9 cellular contexts compared by ENCODE assay signal in genomic region chr17:34254651-34255380, GRCh38. TPM values are rescaled to one million over a fixed set of nuclear protein-coding genes. Genes with fewer than 3 reads are reported as not detected.
A peak's percentile ranks its signal among the peaks of the same experiment; 100 is the strongest.
DNase-seq lines count a peak whose midpoint lies in the region; ATAC-seq and TF ChIP-seq lines count a peak whose summit lies in the region.
"Had no signal": no experiment of that assay in that cellular context is flagged by ENCODE, and none has a peak within 500 bp of the region (broad histone marks: within the 10 kb centered on the region; RNA-seq: fewer than 3 reads in every experiment).

TSS of gene CCL2 (plus strand) at chr17:34255285. CDS start at chr17:34255350, 65 bp downstream.

- H3K4me1 Mint-ChIP-seq in nephron, result peaks cover 51% of the 10 kb centered on the region
- peaks cover 4% of the 10 kb centered on the region for H3K4me1 Mint-ChIP-seq in activated naive CD4-positive, alpha-beta T cell treated with anti-CD3 and anti-CD28 coated beads for 36 hours (ENCODE audit: low read depth)
- peaks cover 30% of the 10 kb centered on the region for H3K4me1 Mint-ChIP-seq in stimulated activated memory B cell treated with anti-CD40 and anti-IgM and Interleukin-4, amounts not matched to agents 10 μg/mL and 1 μg/mL and 100 μg/mL, for 72 hours

- peak within 1 kb of the TSS; percentile 96 to 97 (median 96) for H3K27ac Mint-ChIP-seq in nephron
- no peak within 1 kb of the TSS for H3K27ac Mint-ChIP-seq in activated naive CD4-positive, alpha-beta T cell treated with anti-CD3 and anti-CD28 coated beads for 36 hours
- no peak within 1 kb of the TSS for H3K27ac Mint-ChIP-seq in stimulated activated memory B cell treated with anti-CD40 and anti-IgM and Interleukin-4, amounts not matched to agents 10 μg/mL and 1 μg/mL and 100 μg/mL, for 72 hours
- H3K27ac Mint-ChIP-seq: IgD-negative memory B cell had no signal

- no peaks in the 10 kb centered on the region for H3K9me3 Mint-ChIP-seq in nephron
- H3K9me3 Mint-ChIP-seq in activated naive CD4-positive, alpha-beta T cell treated with anti-CD3 and anti-CD28 coated beads for 36 hours, result no peaks in the 10 kb centered on the region
- no peaks in the 10 kb centered on the region for H3K9me3 Mint-ChIP-seq in stimulated activated memory B cell treated with anti-CD40 and anti-IgM and Interleukin-4, amounts not matched to agents 10 μg/mL and 1 μg/mL and 100 μg/mL, for 72 hours

- intact Hi-C loops in activated naive CD4-positive, alpha-beta T cell treated with anti-CD3 and anti-CD28 coated beads for 36 hours (cut with micrococcal nuclease), result no loop called here

- CTCF ChIA-PET in activated naive CD4-positive, alpha-beta T cell treated with anti-CD3 and anti-CD28 coated beads for 36 hours (lab: Charles Lee), result interaction anchor here (1.2 to 1.4 kb wide), 2 partner anchors 16 to 54 kb away, joined by 3 read pairs; no protein-coding TSS in a partner anchor

- DNase-seq in H4 (ENCODE audit: low spot score) (peak; percentile 92), SK-N-DZ (ENCODE audit: low spot score) (peak; percentile 19), fibroblast of pulmonary artery (ENCODE audit: low read depth) (peak; percentile 94)
- no peak for DNase-seq in activated naive CD4-positive, alpha-beta T cell treated with anti-CD3 and anti-CD28 coated beads for 36 hours

- no peak for ATAC-seq in GM21723 (IDR thresholded peaks at IDR 0.05; ENCODE audit: unreplicated experiment)
- ATAC-seq in HG03432 (IDR thresholded peaks at IDR 0.05; ENCODE audit: unreplicated experiment), result no peak
- ATAC-seq in stimulated activated memory B cell treated with anti-CD40 and anti-IgM and Interleukin-4, amounts not matched to agents 10 μg/mL and 1 μg/mL and 100 μg/mL, for 72 hours, result no peak

- H3K4me3 Mint-ChIP-seq in nephron, result peak within 1 kb of the TSS; percentile 74 to 84 (median 83)
- no peak within 1 kb of the TSS for H3K4me3 Mint-ChIP-seq in activated naive CD4-positive, alpha-beta T cell treated with anti-CD3 and anti-CD28 coated beads for 36 hours
- H3K4me3 Mint-ChIP-seq in stimulated activated memory B cell treated with anti-CD40 and anti-IgM and Interleukin-4, amounts not matched to agents 10 μg/mL and 1 μg/mL and 100 μg/mL, for 72 hours, result no peak within 1 kb of the TSS

- peaks cover 5% of the 10 kb centered on the region for H3K27me3 Mint-ChIP-seq in nephron (ENCODE audit: low read depth)
- H3K27me3 Mint-ChIP-seq in activated naive CD4-positive, alpha-beta T cell treated with anti-CD3 and anti-CD28 coated beads for 36 hours (ENCODE audit: low read depth), result peaks cover 39% of the 10 kb centered on the region
- peaks cover 63% of the 10 kb centered on the region for H3K27me3 Mint-ChIP-seq in stimulated activated memory B cell treated with anti-CD40 and anti-IgM and Interleukin-4, amounts not matched to agents 10 μg/mL and 1 μg/mL and 100 μg/mL, for 72 hours

- no peaks in the 10 kb centered on the region for H3K36me3 Mint-ChIP-seq in nephron (ENCODE audit: low read depth)
- no peaks in the 10 kb centered on the region for H3K36me3 Mint-ChIP-seq in activated naive CD4-positive, alpha-beta T cell treated with anti-CD3 and anti-CD28 coated beads for 36 hours (ENCODE audit: low read depth)
- H3K36me3 Mint-ChIP-seq in stimulated activated memory B cell treated with anti-CD40 and anti-IgM and Interleukin-4, amounts not matched to agents 10 μg/mL and 1 μg/mL and 100 μg/mL, for 72 hours, result no peaks in the 10 kb centered on the region
- H3K36me3 Mint-ChIP-seq: IgD-negative memory B cell had no signal

- TF ChIP-seq CTCF in fibroblast of pulmonary artery (IDR thresholded peaks at IDR 0.05; ENCODE audit: low read length, missing control alignments) (no peak), nephron (IDR thresholded peaks at IDR 0.05; ENCODE audit: unreplicated experiment in 3 of 3) (no peak)

- peak within 1 kb of the TSS; percentile 76 for H3K4me3 ChIP-seq in fibroblast of pulmonary artery (replicated peaks; ENCODE audit: low read depth, low read length)

RNA-seq across cellular contexts. Expression of gene CCL2, which starts in this region (rescaled TPM):
- total RNA-seq in H4 (2014; rRNA removed; shearing (Covaris generic)), result 64.2 and 86.8 TPM in 2 replicates
- not detected in 2 replicates for polyA plus RNA-seq in SK-N-DZ (2014; cell fraction: cytosol; rRNA removed)
- polyA plus RNA-seq in SK-N-DZ (2014; cell fraction: nucleus; rRNA removed), result not detected in 2 replicates
- total RNA-seq in activated naive CD4-positive, alpha-beta T cell treated with anti-CD3 and anti-CD28 coated beads for 36 hours, result not detected
- polyA plus RNA-seq: IgD-negative memory B cell had no signal

Comparison
In these comparisons a context has a peak if more than half of its experiments do, and no peak if none do; other contexts are left out.
1. RNA of gene CCL2 (total RNA-seq): 64.2 to 86.8 TPM in H4; not detected in activated naive CD4-positive, alpha-beta T cell treated with anti-CD3 and anti-CD28 coated beads for 36 hours; every median in the first group is over 10 times any median in the second.
2. H3K27ac Mint-ChIP-seq: peak in nephron (3 of 3); none in activated naive CD4-positive, alpha-beta T cell treated with anti-CD3 and anti-CD28 coated beads for 36 hours (single experiment) and stimulated activated memory B cell treated with anti-CD40 and anti-IgM and Interleukin-4, amounts not matched to agents 10 μg/mL and 1 μg/mL and 100 μg/mL, for 72 hours (single experiment).
3. H3K4me3 Mint-ChIP-seq: peak in nephron (3 of 3); none in activated naive CD4-positive, alpha-beta T cell treated with anti-CD3 and anti-CD28 coated beads for 36 hours (single experiment) and stimulated activated memory B cell treated with anti-CD40 and anti-IgM and Interleukin-4, amounts not matched to agents 10 μg/mL and 1 μg/mL and 100 μg/mL, for 72 hours (single experiment).